1 cellular context compared by ENCODE assay signal in genomic region chr1:6208723-6209660, GRCh38.
A peak's percentile ranks its signal among the peaks of the same experiment; 100 is the strongest.
TF ChIP-seq lines count a peak whose summit lies in the region.

No MANE protein-coding gene starts in this region.

TF ChIP-seq in K562, 482 proteins besides CTCF, POLR2A, EP300 and RAD21 (continued from another document and continues in another):
- TF ChIP-seq DEAF1 (CRISPR knock-in tag; IDR thresholded peaks at IDR 0.05), result no peak
- TF ChIP-seq RREB1 (CRISPR knock-in tag; IDR thresholded peaks at IDR 0.05), result no peak
- TF ChIP-seq OTX1 (CRISPR knock-in tag; IDR thresholded peaks at IDR 0.05), result no peak
- no peak for TF ChIP-seq MEF2D (tag; conservative IDR thresholded peaks at IDR 0.05; ENCODE audit: low read depth)
- TF ChIP-seq HDAC2 (IDR thresholded peaks at IDR 0.05), result no peak
- TF ChIP-seq SMARCA4 (IDR thresholded peaks at IDR 0.05), result no peak
- TF ChIP-seq FOXK2 (conservative IDR thresholded peaks at IDR 0.05 in 1 of 2, IDR thresholded peaks at IDR 0.05 in 1 of 2; ENCODE audit: low read depth in 2 of 2), result no peak; a peak in 1 of 4 replicates
- peak; percentile 48 for TF ChIP-seq CTBP1 (IDR thresholded peaks at IDR 0.05; ENCODE audit: borderline replicate concordance)
- 0 out of 2 replicates have a peak, but pooled peaks have one; percentile 17 for TF ChIP-seq GATAD2A (IDR thresholded peaks at IDR 0.05)
- no peak for TF ChIP-seq SFPQ (IDR thresholded peaks at IDR 0.05; ENCODE audit: low read depth, low read length)
- no peak for TF ChIP-seq PML (IDR thresholded peaks at IDR 0.05; ENCODE audit: low read length)
- no peak for TF ChIP-seq KLF13 (tag; IDR thresholded peaks at IDR 0.05; ENCODE audit: borderline replicate concordance, low read depth)
- TF ChIP-seq MEIS2 (IDR thresholded peaks at IDR 0.05; ENCODE audit: partially characterized antibody), result peak; percentile 26
- no peak for TF ChIP-seq HMG20B (CRISPR knock-in tag; IDR thresholded peaks at IDR 0.05)
- peak; percentile 71; the same call in 1 of the 2 replicates for TF ChIP-seq ZFP91 (CRISPR knock-in tag; IDR thresholded peaks at IDR 0.05)
- 0 out of 2 replicates have a peak, but pooled peaks have one; percentile 10 for TF ChIP-seq GATAD2B (IDR thresholded peaks at IDR 0.05; ENCODE audit: borderline replicate concordance)
- TF ChIP-seq SMC3 (conservative IDR thresholded peaks at IDR 0.05; ENCODE audit: insufficient read depth, low read depth, low read length), result no peak
- peak; percentile 40 for TF ChIP-seq HNRNPLL (IDR thresholded peaks at IDR 0.05; ENCODE audit: low read depth, low read length, poor library complexity, severe bottlenecking)
- no peak for TF ChIP-seq MCM2 (IDR thresholded peaks at IDR 0.05; ENCODE audit: low read depth)
- TF ChIP-seq MAFK (IDR thresholded peaks at IDR 0.05; ENCODE audit: low read length), result no peak
- peak; percentile 39; the same call in 1 of the 2 replicates for TF ChIP-seq CREB3L1 (IDR thresholded peaks at IDR 0.05; ENCODE audit: borderline replicate concordance, low read depth)
- no peak for TF ChIP-seq TRIM28 (IDR thresholded peaks at IDR 0.05)
- no peak for TF ChIP-seq MBD2 (IDR thresholded peaks at IDR 0.05; ENCODE audit: borderline replicate concordance, low read depth)
- TF ChIP-seq ETV6 (IDR thresholded peaks at IDR 0.05; ENCODE audit: borderline replicate concordance in 1 of 2, low read depth in 2 of 2, low read length in 1 of 2), result no peak
- peak; percentile 91; the same call in 1 of the 2 replicates for TF ChIP-seq ETV6 (CRISPR knock-in tag; IDR thresholded peaks at IDR 0.05; ENCODE audit: borderline replicate concordance)
- no peak for TF ChIP-seq TCF15 (CRISPR knock-in tag; IDR thresholded peaks at IDR 0.05)
- TF ChIP-seq ZBTB1 (CRISPR knock-in tag; IDR thresholded peaks at IDR 0.05; ENCODE audit: borderline replicate concordance, low read depth), result peak; percentile 19; the same call in 1 of the 2 replicates
- no peak for TF ChIP-seq NFXL1 (CRISPR knock-in tag; IDR thresholded peaks at IDR 0.05)
- peak; percentile 53; the same call in 1 of the 2 replicates for TF ChIP-seq RNF2 (IDR thresholded peaks at IDR 0.05)
- no peak for TF ChIP-seq ZEB2 (IDR thresholded peaks at IDR 0.05)
- no peak; the same call in 1 of the 2 replicates for TF ChIP-seq CREB3 (tag; conservative IDR thresholded peaks at IDR 0.05; ENCODE audit: low read depth)
- TF ChIP-seq MTA2 (IDR thresholded peaks at IDR 0.05; ENCODE audit: low read depth), result no peak
- no peak for TF ChIP-seq JUN (IDR thresholded peaks at IDR 0.05; ENCODE audit: borderline replicate concordance, low read depth, low read length)
- no peak for TF ChIP-seq JUN (CRISPR knock-in tag; IDR thresholded peaks at IDR 0.05; ENCODE audit: borderline replicate concordance)
- TF ChIP-seq CCNT2 (IDR thresholded peaks at IDR 0.05; ENCODE audit: borderline replicate concordance, extremely low read depth, insufficient read length, low read depth, low read length), result peak; percentile 47
- 0 out of 2 replicates have a peak, but pooled peaks have one; percentile 36 for TF ChIP-seq GABPB1 (CRISPR knock-in tag; IDR thresholded peaks at IDR 0.05)
- TF ChIP-seq ZBTB43 (CRISPR knock-in tag; IDR thresholded peaks at IDR 0.05), result peak; percentile 88
- TF ChIP-seq ZNF23 (CRISPR knock-in tag; IDR thresholded peaks at IDR 0.05), result no peak
- TF ChIP-seq KLF10 (CRISPR knock-in tag; IDR thresholded peaks at IDR 0.05), result no peak
- TF ChIP-seq PHTF2 (CRISPR knock-in tag; IDR thresholded peaks at IDR 0.05), result no peak
- TF ChIP-seq ILF3 (IDR thresholded peaks at IDR 0.05; ENCODE audit: borderline replicate concordance), result no peak
- peak; percentile 41; the same call in 1 of the 2 replicates for TF ChIP-seq TFAP4 (CRISPR knock-in tag; IDR thresholded peaks at IDR 0.05; ENCODE audit: borderline replicate concordance)
- no peak for TF ChIP-seq SRSF7 (optimal IDR thresholded peaks at IDR 0.05; ENCODE audit: low read depth, low read length)
- 0 out of 2 replicates have a peak, but pooled peaks have one; percentile 7 for TF ChIP-seq NFIC (IDR thresholded peaks at IDR 0.05)
- no peak for TF ChIP-seq ZC3H11A (IDR thresholded peaks at IDR 0.05; ENCODE audit: low read depth, low read length)
- peak in 1 of 2 experiments; percentile 45; a peak in 1 of 4 replicates for TF ChIP-seq TEAD1 (CRISPR knock-in tag; IDR thresholded peaks at IDR 0.05)
- peak; percentile 93 for TF ChIP-seq MAX (CRISPR knock-in tag; IDR thresholded peaks at IDR 0.05)
- TF ChIP-seq CBX8 (IDR thresholded peaks at IDR 0.05; ENCODE audit: borderline replicate concordance, extremely low read depth, low read depth, low read length, poor library complexity, severe bottlenecking), result no peak
- TF ChIP-seq NR4A1 (CRISPR knock-in tag; IDR thresholded peaks at IDR 0.05), result no peak
- TF ChIP-seq NR4A1 (tag; IDR thresholded peaks at IDR 0.05), result no peak
- TF ChIP-seq SP1 (CRISPR knock-in tag; IDR thresholded peaks at IDR 0.05), result peak; percentile 52
- TF ChIP-seq TAF1 (IDR thresholded peaks at IDR 0.05; ENCODE audit: control insufficient read depth, extremely low read depth, insufficient read depth, low read length, severe bottlenecking), result peak; percentile 55
- TF ChIP-seq CBX1 (IDR thresholded peaks at IDR 0.05; ENCODE audit: low read depth), result no peak
- TF ChIP-seq NONO (IDR thresholded peaks at IDR 0.05; ENCODE audit: low read depth in 2 of 2, low read length in 1 of 2), result no peak
